ENCODE assay signal across 1 cellular context in genomic region chr5:14238272-14238671, GRCh38.
TF ChIP-seq lines count a peak whose summit lies in the region.

No MANE protein-coding gene starts in this region.

TF ChIP-seq in HEK293, 187 proteins besides CTCF, POLR2A, EP300 and RAD21 (continued from another document):
- TF ChIP-seq GLIS1 (tag by site-specific recombination; IDR thresholded peaks at IDR 0.05) (0 out of 2 replicates have a peak, but pooled peaks have one; percentile 12), ZNF692 (tag by site-specific recombination; IDR thresholded peaks at IDR 0.05) (peak; percentile 95)
